1 cellular context compared by ENCODE assay signal in the genomic region with DNA sequence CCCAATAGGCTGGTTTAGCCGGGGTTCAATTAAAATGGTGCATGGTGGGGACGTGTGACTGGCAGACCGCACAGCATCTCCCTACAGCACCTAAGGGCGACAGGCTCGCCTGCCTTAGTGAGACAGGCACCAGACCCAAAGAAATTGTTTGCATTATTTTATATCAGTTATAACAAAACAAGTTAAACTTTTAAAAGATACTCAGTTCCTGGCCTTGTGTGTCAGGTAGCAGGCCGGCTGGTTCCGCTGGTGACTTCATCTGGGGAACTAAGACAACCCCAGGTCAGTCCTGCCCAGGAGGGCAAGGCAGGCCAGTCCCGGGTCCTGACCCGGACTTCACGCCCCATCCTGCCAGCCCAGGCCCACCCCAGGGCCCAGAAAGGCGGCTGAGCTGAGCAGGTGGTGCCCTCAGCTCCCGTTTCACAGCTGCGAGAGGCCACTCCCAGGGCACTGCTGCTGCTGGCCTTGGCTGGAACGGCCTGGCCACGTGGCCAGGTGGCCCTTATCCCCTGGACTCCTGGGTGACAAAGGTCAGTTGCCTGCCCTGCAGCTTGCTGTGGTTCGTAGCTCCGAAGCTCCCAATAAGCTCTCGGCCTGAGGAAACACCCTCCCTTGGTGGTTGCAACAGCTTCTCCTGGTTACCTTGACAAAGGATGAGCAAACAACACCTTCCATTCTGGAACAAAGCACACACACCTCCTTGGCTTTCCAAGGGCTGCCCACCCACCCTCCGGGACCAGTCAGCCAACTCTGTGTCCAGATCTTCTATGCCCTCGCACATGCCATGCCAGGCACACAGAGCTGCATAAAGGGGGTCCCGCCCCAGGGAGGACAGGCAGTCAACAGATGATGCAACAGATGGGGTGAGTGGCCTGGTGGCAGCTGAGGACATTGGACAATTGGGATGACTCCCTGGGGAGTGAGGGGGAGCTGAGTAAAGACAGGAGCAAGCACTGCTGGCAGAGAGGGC.
TF ChIP-seq lines count a peak whose summit lies in the region.

No MANE protein-coding gene starts in this region.

TF ChIP-seq in HepG2, 621 proteins besides CTCF, POLR2A, EP300 and RAD21 (continued from another document and continues in another):
- TF ChIP-seq HNF1A (IDR thresholded peaks at IDR 0.05; ENCODE audit: low read depth) (0 out of 2 replicates have a peak, but pooled peaks have one; percentile 36), HNF1A (CRISPR knock-in tag; IDR thresholded peaks at IDR 0.05; ENCODE audit: borderline replicate concordance) (peak; percentile 88), NKX3-1 (CRISPR knock-in tag; IDR thresholded peaks at IDR 0.05) (0 out of 2 replicates have a peak, but pooled peaks have one; percentile 75), ZNF646 (CRISPR knock-in tag; IDR thresholded peaks at IDR 0.05) (no peak), ZNF12 (CRISPR knock-in tag; IDR thresholded peaks at IDR 0.05) (peak; percentile 78; the same call in 1 of the 2 replicates), ZNF800 (CRISPR knock-in tag; IDR thresholded peaks at IDR 0.05) (peak; percentile 68), REPIN1 (CRISPR knock-in tag; IDR thresholded peaks at IDR 0.05; ENCODE audit: borderline replicate concordance, low read depth) (peak; percentile 94), KLF15 (CRISPR knock-in tag; IDR thresholded peaks at IDR 0.05; ENCODE audit: borderline replicate concordance) (peak; percentile 100), GATAD1 (CRISPR knock-in tag; IDR thresholded peaks at IDR 0.05) (peak; percentile 79), SYNCRIP (IDR thresholded peaks at IDR 0.05; ENCODE audit: insufficient read depth, low read depth, low read length) (no peak), ZNF280B (CRISPR knock-in tag; IDR thresholded peaks at IDR 0.05; ENCODE audit: borderline replicate concordance) (peak; percentile 97), ZNF556 (CRISPR knock-in tag; IDR thresholded peaks at IDR 0.05; ENCODE audit: borderline replicate concordance) (peak; percentile 91; the same call in 1 of the 2 replicates), DPF2 (CRISPR knock-in tag; IDR thresholded peaks at IDR 0.05; ENCODE audit: borderline replicate concordance, low read depth) (peak; percentile 90), ZC3H4 (CRISPR knock-in tag; IDR thresholded peaks at IDR 0.05; ENCODE audit: borderline replicate concordance) (no peak), NR2F1 (CRISPR knock-in tag; IDR thresholded peaks at IDR 0.05) (peak; percentile 93 to 98), ELK4 (CRISPR knock-in tag; IDR thresholded peaks at IDR 0.05; ENCODE audit: borderline replicate concordance) (no peak), KAT7 (CRISPR knock-in tag; IDR thresholded peaks at IDR 0.05; ENCODE audit: borderline replicate concordance) (no peak; the same call in none of the 2 replicates), ZNF777 (CRISPR knock-in tag; IDR thresholded peaks at IDR 0.05) (peak; percentile 68; the same call in 1 of the 2 replicates), NPAS2 (CRISPR knock-in tag; IDR thresholded peaks at IDR 0.05; ENCODE audit: borderline replicate concordance) (no peak), ZNF256 (CRISPR knock-in tag; conservative IDR thresholded peaks at IDR 0.05) (peak; percentile 72; the same call in 1 of the 2 replicates), IRX3 (CRISPR knock-in tag; IDR thresholded peaks at IDR 0.05; ENCODE audit: borderline replicate concordance, low read depth) (no peak; the same call in 1 of the 2 replicates), ZSCAN21 (CRISPR knock-in tag; IDR thresholded peaks at IDR 0.05; ENCODE audit: borderline replicate concordance) (peak; percentile 80; the same call in 1 of the 2 replicates), ZNF782 (CRISPR knock-in tag; IDR thresholded peaks at IDR 0.05; ENCODE audit: borderline replicate concordance) (peak; percentile 96), ZNF354B (CRISPR knock-in tag; IDR thresholded peaks at IDR 0.05) (no peak), ZSCAN20 (CRISPR knock-in tag; IDR thresholded peaks at IDR 0.05; ENCODE audit: borderline replicate concordance) (0 out of 2 replicates have a peak, but pooled peaks have one; percentile 61), ZNF468 (CRISPR knock-in tag; IDR thresholded peaks at IDR 0.05) (no peak), BRCA1 (CRISPR knock-in tag; IDR thresholded peaks at IDR 0.05) (peak; percentile 92), ZNF20 (CRISPR knock-in tag; IDR thresholded peaks at IDR 0.05) (no peak; the same call in 1 of the 2 replicates)
- TF ChIP-seq, protein P1, sequence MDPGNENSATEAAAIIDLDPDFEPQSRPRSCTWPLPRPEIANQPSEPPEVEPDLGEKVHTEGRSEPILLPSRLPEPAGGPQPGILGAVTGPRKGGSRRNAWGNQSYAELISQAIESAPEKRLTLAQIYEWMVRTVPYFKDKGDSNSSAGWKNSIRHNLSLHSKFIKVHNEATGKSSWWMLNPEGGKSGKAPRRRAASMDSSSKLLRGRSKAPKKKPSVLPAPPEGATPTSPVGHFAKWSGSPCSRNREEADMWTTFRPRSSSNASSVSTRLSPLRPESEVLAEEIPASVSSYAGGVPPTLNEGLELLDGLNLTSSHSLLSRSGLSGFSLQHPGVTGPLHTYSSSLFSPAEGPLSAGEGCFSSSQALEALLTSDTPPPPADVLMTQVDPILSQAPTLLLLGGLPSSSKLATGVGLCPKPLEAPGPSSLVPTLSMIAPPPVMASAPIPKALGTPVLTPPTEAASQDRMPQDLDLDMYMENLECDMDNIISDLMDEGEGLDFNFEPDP (CRISPR knock-in tag; conservative IDR thresholded peaks at IDR 0.05): 0 out of 2 replicates have a peak, but pooled peaks have one; percentile 90
- TF ChIP-seq, protein P2, sequence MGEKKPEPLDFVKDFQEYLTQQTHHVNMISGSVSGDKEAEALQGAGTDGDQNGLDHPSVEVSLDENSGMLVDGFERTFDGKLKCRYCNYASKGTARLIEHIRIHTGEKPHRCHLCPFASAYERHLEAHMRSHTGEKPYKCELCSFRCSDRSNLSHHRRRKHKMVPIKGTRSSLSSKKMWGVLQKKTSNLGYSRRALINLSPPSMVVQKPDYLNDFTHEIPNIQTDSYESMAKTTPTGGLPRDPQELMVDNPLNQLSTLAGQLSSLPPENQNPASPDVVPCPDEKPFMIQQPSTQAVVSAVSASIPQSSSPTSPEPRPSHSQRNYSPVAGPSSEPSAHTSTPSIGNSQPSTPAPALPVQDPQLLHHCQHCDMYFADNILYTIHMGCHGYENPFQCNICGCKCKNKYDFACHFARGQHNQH (CRISPR knock-in tag; IDR thresholded peaks at IDR 0.05): peak; percentile 100
- TF ChIP-seq, protein P3, sequence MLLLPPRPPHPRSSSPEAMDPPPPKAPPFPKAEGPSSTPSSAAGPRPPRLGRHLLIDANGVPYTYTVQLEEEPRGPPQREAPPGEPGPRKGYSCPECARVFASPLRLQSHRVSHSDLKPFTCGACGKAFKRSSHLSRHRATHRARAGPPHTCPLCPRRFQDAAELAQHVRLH (CRISPR knock-in tag; IDR thresholded peaks at IDR 0.05; ENCODE audit: borderline replicate concordance, low read depth): peak; percentile 99; the same call in 1 of the 2 replicates
- TF ChIP-seq, protein P4, sequence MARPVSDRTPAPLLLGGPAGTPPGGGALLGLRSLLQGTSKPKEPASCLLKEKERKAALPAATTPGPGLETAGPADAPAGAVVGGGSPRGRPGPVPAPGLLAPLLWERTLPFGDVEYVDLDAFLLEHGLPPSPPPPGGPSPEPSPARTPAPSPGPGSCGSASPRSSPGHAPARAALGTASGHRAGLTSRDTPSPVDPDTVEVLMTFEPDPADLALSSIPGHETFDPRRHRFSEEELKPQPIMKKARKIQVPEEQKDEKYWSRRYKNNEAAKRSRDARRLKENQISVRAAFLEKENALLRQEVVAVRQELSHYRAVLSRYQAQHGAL (CRISPR knock-in tag; IDR thresholded peaks at IDR 0.05; ENCODE audit: not compliant biosample characterization): no peak
